ENCODE assay signal across 1 cellular context in the genomic region with DNA sequence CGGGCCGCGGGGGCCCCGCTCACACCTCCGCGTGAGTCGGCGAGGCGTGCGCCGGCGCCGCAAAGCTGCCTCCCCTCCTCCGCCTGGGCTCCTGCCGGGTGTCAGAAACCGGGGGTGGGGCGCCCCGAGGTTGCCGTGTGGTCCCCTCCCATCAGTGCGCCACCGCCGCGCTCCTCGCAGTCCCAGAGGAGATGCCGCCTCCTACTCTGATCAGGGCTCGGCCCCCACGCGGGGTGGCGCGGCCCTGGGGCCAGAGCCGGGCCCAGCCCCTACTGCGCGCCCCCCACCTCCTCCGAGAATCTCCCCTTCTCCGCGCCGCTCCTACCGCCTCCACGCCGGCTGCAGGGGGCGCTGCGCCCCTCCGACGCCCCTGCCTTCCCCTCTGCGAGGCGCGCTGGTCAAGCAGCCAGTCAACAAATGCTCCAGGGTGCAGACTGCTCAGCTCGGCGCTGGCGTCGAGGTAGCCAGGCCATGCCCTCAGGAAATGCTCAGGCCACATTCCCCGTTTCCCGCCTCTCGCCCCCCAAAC.
TF ChIP-seq lines count a peak whose summit lies in the region.

No MANE protein-coding gene starts in this region.

TF ChIP-seq in K562, 482 proteins besides CTCF, POLR2A, EP300 and RAD21 (continued from another document and continues in another):
- TF ChIP-seq, protein P1, sequence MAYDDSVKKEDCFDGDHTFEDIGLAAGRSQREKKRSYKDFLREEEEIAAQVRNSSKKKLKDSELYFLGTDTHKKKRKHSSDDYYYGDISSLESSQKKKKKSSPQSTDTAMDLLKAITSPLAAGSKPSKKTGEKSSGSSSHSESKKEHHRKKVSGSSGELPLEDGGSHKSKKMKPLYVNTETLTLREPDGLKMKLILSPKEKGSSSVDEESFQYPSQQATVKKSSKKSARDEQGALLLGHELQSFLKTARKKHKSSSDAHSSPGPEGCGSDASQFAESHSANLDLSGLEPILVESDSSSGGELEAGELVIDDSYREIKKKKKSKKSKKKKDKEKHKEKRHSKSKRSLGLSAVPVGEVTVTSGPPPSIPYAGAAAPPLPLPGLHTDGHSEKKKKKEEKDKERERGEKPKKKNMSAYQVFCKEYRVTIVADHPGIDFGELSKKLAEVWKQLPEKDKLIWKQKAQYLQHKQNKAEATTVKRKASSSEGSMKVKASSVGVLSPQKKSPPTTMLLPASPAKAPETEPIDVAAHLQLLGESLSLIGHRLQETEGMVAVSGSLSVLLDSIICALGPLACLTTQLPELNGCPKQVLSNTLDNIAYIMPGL (CRISPR knock-in tag; IDR thresholded peaks at IDR 0.05): no peak
- no peak for TF ChIP-seq ZNF431 (CRISPR knock-in tag; IDR thresholded peaks at IDR 0.05)
- no peak for TF ChIP-seq TOE1 (IDR thresholded peaks at IDR 0.05; ENCODE audit: borderline replicate concordance)
- no peak for TF ChIP-seq TOE1 (CRISPR knock-in tag; IDR thresholded peaks at IDR 0.05; ENCODE audit: borderline replicate concordance, low read depth)
- TF ChIP-seq, protein P2, sequence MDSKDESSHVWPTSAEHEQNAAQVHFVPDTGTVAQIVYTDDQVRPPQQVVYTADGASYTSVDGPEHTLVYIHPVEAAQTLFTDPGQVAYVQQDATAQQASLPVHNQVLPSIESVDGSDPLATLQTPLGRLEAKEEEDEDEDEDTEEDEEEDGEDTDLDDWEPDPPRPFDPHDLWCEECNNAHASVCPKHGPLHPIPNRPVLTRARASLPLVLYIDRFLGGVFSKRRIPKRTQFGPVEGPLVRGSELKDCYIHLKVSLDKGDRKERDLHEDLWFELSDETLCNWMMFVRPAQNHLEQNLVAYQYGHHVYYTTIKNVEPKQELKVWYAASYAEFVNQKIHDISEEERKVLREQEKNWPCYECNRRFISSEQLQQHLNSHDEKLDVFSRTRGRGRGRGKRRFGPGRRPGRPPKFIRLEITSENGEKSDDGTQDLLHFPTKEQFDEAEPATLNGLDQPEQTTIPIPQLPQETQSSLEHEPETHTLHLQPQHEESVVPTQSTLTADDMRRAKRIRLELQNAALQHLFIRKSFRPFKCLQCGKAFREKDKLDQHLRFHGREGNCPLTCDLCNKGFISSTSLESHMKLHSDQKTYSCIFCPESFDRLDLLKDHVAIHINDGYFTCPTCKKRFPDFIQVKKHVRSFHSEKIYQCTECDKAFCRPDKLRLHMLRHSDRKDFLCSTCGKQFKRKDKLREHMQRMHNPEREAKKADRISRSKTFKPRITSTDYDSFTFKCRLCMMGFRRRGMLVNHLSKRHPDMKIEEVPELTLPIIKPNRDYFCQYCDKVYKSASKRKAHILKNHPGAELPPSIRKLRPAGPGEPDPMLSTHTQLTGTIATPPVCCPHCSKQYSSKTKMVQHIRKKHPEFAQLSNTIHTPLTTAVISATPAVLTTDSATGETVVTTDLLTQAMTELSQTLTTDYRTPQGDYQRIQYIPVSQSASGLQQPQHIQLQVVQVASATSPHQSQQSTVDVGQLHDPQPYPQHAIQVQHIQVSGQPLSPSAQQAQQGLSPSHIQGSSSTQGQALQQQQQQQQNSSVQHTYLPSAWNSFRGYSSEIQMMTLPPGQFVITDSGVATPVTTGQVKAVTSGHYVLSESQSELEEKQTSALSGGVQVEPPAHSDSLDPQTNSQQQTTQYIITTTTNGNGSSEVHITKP (IDR thresholded peaks at IDR 0.05; ENCODE audit: partially characterized antibody): peak; percentile 92
- TF ChIP-seq BCL6 (CRISPR knock-in tag; IDR thresholded peaks at IDR 0.05): no peak
- TF ChIP-seq, protein P3, sequence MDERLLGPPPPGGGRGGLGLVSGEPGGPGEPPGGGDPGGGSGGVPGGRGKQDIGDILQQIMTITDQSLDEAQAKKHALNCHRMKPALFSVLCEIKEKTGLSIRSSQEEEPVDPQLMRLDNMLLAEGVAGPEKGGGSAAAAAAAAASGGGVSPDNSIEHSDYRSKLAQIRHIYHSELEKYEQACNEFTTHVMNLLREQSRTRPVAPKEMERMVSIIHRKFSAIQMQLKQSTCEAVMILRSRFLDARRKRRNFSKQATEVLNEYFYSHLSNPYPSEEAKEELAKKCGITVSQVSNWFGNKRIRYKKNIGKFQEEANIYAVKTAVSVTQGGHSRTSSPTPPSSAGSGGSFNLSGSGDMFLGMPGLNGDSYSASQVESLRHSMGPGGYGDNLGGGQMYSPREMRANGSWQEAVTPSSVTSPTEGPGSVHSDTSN (CRISPR knock-in tag; IDR thresholded peaks at IDR 0.05; ENCODE audit: low read depth): no peak
- TF ChIP-seq, protein P3 (tag; conservative IDR thresholded peaks at IDR 0.05; ENCODE audit: low read depth): no peak
- no peak for TF ChIP-seq LARP7 (IDR thresholded peaks at IDR 0.05)
- TF ChIP-seq ZNF668 (CRISPR knock-in tag; IDR thresholded peaks at IDR 0.05): no peak
- TF ChIP-seq POLR2G (IDR thresholded peaks at IDR 0.05; ENCODE audit: low read depth, low read length): peak; percentile 31; the same call in 1 of the 2 replicates
- TF ChIP-seq NFRKB (IDR thresholded peaks at IDR 0.05; ENCODE audit: low read depth): no peak
- TF ChIP-seq ZNF766 (CRISPR knock-in tag; conservative IDR thresholded peaks at IDR 0.05): no peak
- 0 out of 2 replicates have a peak, but pooled peaks have one; percentile 37 for TF ChIP-seq GABPB1 (CRISPR knock-in tag; IDR thresholded peaks at IDR 0.05)
- TF ChIP-seq SAP30 (IDR thresholded peaks at IDR 0.05; ENCODE audit: borderline replicate concordance, insufficient read depth, low read depth, low read length, poor library complexity, severe bottlenecking): peak; percentile 33
- TF ChIP-seq, protein P4, sequence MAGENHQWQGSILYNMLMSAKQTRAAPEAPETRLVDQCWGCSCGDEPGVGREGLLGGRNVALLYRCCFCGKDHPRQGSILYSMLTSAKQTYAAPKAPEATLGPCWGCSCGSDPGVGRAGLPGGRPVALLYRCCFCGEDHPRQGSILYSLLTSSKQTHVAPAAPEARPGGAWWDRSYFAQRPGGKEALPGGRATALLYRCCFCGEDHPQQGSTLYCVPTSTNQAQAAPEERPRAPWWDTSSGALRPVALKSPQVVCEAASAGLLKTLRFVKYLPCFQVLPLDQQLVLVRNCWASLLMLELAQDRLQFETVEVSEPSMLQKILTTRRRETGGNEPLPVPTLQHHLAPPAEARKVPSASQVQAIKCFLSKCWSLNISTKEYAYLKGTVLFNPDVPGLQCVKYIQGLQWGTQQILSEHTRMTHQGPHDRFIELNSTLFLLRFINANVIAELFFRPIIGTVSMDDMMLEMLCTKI (IDR thresholded peaks at IDR 0.05; ENCODE audit: partially characterized antibody): no peak
- no peak for TF ChIP-seq ZNF436 (CRISPR knock-in tag; IDR thresholded peaks at IDR 0.05)
- TF ChIP-seq, protein P5, sequence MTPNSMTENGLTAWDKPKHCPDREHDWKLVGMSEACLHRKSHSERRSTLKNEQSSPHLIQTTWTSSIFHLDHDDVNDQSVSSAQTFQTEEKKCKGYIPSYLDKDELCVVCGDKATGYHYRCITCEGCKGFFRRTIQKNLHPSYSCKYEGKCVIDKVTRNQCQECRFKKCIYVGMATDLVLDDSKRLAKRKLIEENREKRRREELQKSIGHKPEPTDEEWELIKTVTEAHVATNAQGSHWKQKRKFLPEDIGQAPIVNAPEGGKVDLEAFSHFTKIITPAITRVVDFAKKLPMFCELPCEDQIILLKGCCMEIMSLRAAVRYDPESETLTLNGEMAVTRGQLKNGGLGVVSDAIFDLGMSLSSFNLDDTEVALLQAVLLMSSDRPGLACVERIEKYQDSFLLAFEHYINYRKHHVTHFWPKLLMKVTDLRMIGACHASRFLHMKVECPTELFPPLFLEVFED (CRISPR knock-in tag; conservative IDR thresholded peaks at IDR 0.05): no peak
- TF ChIP-seq, protein P6, sequence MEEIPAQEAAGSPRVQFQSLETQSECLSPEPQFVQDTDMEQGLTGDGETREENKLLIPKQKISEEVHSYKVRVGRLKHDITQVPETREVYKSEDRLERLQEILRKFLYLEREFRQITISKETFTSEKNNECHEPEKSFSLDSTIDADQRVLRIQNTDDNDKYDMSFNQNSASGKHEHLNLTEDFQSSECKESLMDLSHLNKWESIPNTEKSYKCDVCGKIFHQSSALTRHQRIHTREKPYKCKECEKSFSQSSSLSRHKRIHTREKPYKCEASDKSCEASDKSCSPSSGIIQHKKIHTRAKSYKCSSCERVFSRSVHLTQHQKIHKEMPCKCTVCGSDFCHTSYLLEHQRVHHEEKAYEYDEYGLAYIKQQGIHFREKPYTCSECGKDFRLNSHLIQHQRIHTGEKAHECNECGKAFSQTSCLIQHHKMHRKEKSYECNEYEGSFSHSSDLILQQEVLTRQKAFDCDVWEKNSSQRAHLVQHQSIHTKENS (CRISPR knock-in tag; IDR thresholded peaks at IDR 0.05): no peak
- TF ChIP-seq ZNF785 (CRISPR knock-in tag; IDR thresholded peaks at IDR 0.05): no peak
- TF ChIP-seq ZSCAN29 (IDR thresholded peaks at IDR 0.05): no peak
- TF ChIP-seq CHD1 (IDR thresholded peaks at IDR 0.05; ENCODE audit: low read length): no peak
- peak; percentile 74 to 77 for TF ChIP-seq NRF1 (conservative IDR thresholded peaks at IDR 0.05 in 1 of 2, IDR thresholded peaks at IDR 0.05 in 1 of 2)
- TF ChIP-seq BACH1 (tag; IDR thresholded peaks at IDR 0.05): no peak
- TF ChIP-seq, protein P7, sequence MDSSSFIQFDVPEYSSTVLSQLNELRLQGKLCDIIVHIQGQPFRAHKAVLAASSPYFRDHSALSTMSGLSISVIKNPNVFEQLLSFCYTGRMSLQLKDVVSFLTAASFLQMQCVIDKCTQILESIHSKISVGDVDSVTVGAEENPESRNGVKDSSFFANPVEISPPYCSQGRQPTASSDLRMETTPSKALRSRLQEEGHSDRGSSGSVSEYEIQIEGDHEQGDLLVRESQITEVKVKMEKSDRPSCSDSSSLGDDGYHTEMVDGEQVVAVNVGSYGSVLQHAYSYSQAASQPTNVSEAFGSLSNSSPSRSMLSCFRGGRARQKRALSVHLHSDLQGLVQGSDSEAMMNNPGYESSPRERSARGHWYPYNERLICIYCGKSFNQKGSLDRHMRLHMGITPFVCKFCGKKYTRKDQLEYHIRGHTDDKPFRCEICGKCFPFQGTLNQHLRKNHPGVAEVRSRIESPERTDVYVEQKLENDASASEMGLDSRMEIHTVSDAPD (CRISPR knock-in tag; IDR thresholded peaks at IDR 0.05): no peak
- TF ChIP-seq, protein P8, sequence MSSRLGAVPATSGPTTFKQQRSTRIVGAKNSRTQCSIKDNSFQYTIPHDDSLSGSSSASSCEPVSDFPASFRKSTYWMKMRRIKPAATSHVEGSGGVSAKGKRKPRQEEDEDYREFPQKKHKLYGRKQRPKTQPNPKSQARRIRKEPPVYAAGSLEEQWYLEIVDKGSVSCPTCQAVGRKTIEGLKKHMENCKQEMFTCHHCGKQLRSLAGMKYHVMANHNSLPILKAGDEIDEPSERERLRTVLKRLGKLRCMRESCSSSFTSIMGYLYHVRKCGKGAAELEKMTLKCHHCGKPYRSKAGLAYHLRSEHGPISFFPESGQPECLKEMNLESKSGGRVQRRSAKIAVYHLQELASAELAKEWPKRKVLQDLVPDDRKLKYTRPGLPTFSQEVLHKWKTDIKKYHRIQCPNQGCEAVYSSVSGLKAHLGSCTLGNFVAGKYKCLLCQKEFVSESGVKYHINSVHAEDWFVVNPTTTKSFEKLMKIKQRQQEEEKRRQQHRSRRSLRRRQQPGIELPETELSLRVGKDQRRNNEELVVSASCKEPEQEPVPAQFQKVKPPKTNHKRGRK (tag; IDR thresholded peaks at IDR 0.05): no peak
- TF ChIP-seq, protein P9, sequence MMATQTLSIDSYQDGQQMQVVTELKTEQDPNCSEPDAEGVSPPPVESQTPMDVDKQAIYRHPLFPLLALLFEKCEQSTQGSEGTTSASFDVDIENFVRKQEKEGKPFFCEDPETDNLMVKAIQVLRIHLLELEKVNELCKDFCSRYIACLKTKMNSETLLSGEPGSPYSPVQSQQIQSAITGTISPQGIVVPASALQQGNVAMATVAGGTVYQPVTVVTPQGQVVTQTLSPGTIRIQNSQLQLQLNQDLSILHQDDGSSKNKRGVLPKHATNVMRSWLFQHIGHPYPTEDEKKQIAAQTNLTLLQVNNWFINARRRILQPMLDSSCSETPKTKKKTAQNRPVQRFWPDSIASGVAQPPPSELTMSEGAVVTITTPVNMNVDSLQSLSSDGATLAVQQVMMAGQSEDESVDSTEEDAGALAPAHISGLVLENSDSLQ (IDR thresholded peaks at IDR 0.05): no peak
- TF ChIP-seq MIER1 (IDR thresholded peaks at IDR 0.05; ENCODE audit: low read depth): no peak
- no peak for TF ChIP-seq SRF (CRISPR knock-in tag; IDR thresholded peaks at IDR 0.05)
- no peak for TF ChIP-seq ZKSCAN8 (CRISPR knock-in tag; IDR thresholded peaks at IDR 0.05)
- TF ChIP-seq ZNF217 (CRISPR knock-in tag; IDR thresholded peaks at IDR 0.05): no peak
- TF ChIP-seq HDAC1 (IDR thresholded peaks at IDR 0.05): peak in 1 of 2 experiments; percentile 43; a peak in 1 of 4 replicates
- no peak for TF ChIP-seq KHSRP (IDR thresholded peaks at IDR 0.05)
- TF ChIP-seq, protein P10, sequence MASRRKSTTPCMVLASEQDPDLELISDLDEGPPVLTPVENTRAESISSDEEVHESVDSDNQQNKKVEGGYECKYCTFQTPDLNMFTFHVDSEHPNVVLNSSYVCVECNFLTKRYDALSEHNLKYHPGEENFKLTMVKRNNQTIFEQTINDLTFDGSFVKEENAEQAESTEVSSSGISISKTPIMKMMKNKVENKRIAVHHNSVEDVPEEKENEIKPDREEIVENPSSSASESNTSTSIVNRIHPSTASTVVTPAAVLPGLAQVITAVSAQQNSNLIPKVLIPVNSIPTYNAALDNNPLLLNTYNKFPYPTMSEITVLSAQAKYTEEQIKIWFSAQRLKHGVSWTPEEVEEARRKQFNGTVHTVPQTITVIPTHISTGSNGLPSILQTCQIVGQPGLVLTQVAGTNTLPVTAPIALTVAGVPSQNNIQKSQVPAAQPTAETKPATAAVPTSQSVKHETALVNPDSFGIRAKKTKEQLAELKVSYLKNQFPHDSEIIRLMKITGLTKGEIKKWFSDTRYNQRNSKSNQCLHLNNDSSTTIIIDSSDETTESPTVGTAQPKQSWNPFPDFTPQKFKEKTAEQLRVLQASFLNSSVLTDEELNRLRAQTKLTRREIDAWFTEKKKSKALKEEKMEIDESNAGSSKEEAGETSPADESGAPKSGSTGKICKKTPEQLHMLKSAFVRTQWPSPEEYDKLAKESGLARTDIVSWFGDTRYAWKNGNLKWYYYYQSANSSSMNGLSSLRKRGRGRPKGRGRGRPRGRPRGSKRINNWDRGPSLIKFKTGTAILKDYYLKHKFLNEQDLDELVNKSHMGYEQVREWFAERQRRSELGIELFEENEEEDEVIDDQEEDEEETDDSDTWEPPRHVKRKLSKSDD (conservative IDR thresholded peaks at IDR 0.05; ENCODE audit: low read length): no peak
- TF ChIP-seq, protein P11, sequence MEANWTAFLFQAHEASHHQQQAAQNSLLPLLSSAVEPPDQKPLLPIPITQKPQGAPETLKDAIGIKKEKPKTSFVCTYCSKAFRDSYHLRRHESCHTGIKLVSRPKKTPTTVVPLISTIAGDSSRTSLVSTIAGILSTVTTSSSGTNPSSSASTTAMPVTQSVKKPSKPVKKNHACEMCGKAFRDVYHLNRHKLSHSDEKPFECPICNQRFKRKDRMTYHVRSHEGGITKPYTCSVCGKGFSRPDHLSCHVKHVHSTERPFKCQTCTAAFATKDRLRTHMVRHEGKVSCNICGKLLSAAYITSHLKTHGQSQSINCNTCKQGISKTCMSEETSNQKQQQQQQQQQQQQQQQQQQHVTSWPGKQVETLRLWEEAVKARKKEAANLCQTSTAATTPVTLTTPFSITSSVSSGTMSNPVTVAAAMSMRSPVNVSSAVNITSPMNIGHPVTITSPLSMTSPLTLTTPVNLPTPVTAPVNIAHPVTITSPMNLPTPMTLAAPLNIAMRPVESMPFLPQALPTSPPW (CRISPR knock-in tag; IDR thresholded peaks at IDR 0.05): peak; percentile 67
- TF ChIP-seq MCM3 (IDR thresholded peaks at IDR 0.05): no peak
